Comparison of ENCODE assay signal across 19 cellular contexts in the genomic region with DNA sequence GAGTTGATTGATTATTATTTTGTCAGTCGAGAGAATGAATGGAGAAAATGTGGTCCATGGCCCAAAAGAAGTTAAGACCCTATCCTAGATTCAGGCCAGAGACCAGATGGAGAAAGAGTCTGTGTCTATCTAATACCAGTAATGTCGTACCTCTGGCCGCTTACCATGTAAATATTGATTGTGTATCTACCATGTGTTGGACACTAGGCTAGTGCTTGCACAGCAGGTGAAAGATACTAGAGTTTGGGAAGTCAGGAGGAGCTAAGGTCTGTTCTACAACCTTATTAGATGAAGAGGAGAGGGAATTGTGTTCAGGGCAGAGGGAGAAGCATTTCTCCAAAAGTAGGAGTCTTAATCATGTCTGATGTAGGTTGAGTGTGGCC.
"Had no signal": no experiment of that assay in that cellular context is flagged by ENCODE, and none has a peak within 500 bp of the region (broad histone marks: within the 10 kb centered on the region; RNA-seq: fewer than 3 reads in every experiment).

No MANE protein-coding gene starts in this region.

- H3K4me3 ChIP-seq: body of pancreas, heart right ventricle, tibial nerve had no signal

- H3K4me1 ChIP-seq: heart right ventricle, tibial nerve had no signal

- H3K4me1 Mint-ChIP-seq: activated CD4-positive, alpha-beta T cell treated with anti-CD3 and anti-CD28 coated beads, Interleukin-2, amount 10 ng/mL, durations not matched to agents 7 days and 5 days had no signal

- H3K27me3 Mint-ChIP-seq: activated CD4-positive, alpha-beta T cell treated with anti-CD3 and anti-CD28 coated beads, Interleukin-2, amount 10 ng/mL, durations not matched to agents 7 days and 5 days; memory B cell; stimulated activated naive CD8-positive, alpha-beta T cell treated with anti-CD3 and anti-CD28 coated beads, Interleukin-15, Interleukin-2, amounts not matched to agents 100 ng/mL and 50 ng/mL, for 24 hours had no signal

- DNase-seq: activated CD4-positive, alpha-beta T cell treated with anti-CD3 and anti-CD28 coated beads, Interleukin-2, amount 10 ng/mL, durations not matched to agents 7 days and 5 days; activated CD4-positive, CD25-positive, alpha-beta regulatory T cell treated with anti-CD3 and anti-CD28 coated beads, Interleukin-2, amount 50 U/mL, for 72 hours; activated CD8-positive, alpha-beta T cell treated with anti-CD3 and anti-CD28 coated beads, Interleukin-2, amount 10 ng/mL, durations not matched to agents 7 days and 5 days; activated naive CD4-positive, alpha-beta T cell treated with anti-CD3 and anti-CD28 coated beads for 36 hours; anterior cingulate cortex; body of pancreas; heart right ventricle; islet precursor cell; left cardiac atrium; right cardiac atrium; stimulated activated CD4-positive, alpha-beta T cell treated with anti-CD3 and anti-CD28 coated beads, Interleukin-4, amount 100 ng/mL, for 24 hours had no signal

- H3K27ac Mint-ChIP-seq: activated CD4-positive, alpha-beta T cell treated with anti-CD3 and anti-CD28 coated beads, Interleukin-2, amount 10 ng/mL, durations not matched to agents 7 days and 5 days; activated CD8-positive, alpha-beta T cell treated with anti-CD3 and anti-CD28 coated beads, Interleukin-2, amount 10 ng/mL, durations not matched to agents 7 days and 5 days; activated naive CD4-positive, alpha-beta T cell treated with anti-CD3 and anti-CD28 coated beads for 36 hours; memory B cell; stimulated activated naive CD8-positive, alpha-beta T cell treated with anti-CD3 and anti-CD28 coated beads, Interleukin-15, Interleukin-2, amounts not matched to agents 100 ng/mL and 50 ng/mL, for 24 hours; T-helper 2 cell treated with Interferon-gamma antibody and Interleukin-4, amounts not matched to agents 5 μg/mL and 100 μg/mL, for 36 hours had no signal

- H3K9me3 ChIP-seq: body of pancreas, heart right ventricle, tibial nerve had no signal

- FAIRE-seq: urothelium cell line had no signal

- H3K27me3 ChIP-seq: body of pancreas, heart right ventricle, tibial nerve had no signal

- ATAC-seq: activated CD8-positive, alpha-beta T cell treated with anti-CD3 and anti-CD28 coated beads, Interleukin-2, amount 10 ng/mL, durations not matched to agents 7 days and 5 days; body of pancreas; heart right ventricle; left cardiac atrium; right cardiac atrium had no signal

- H3K9ac ChIP-seq: parathyroid adenoma had no signal

- H3K4me3 Mint-ChIP-seq: activated CD4-positive, alpha-beta T cell treated with anti-CD3 and anti-CD28 coated beads, Interleukin-2, amount 10 ng/mL, durations not matched to agents 7 days and 5 days; activated CD8-positive, alpha-beta T cell treated with anti-CD3 and anti-CD28 coated beads, Interleukin-2, amount 10 ng/mL, durations not matched to agents 7 days and 5 days; activated naive CD4-positive, alpha-beta T cell treated with anti-CD3 and anti-CD28 coated beads for 36 hours; memory B cell; nephron; stimulated activated naive CD8-positive, alpha-beta T cell treated with anti-CD3 and anti-CD28 coated beads, Interleukin-15, Interleukin-2, amounts not matched to agents 100 ng/mL and 50 ng/mL, for 24 hours; T-helper 2 cell treated with Interferon-gamma antibody and Interleukin-4, amounts not matched to agents 5 μg/mL and 100 μg/mL, for 36 hours had no signal

- H3K27ac ChIP-seq: body of pancreas, heart right ventricle, parathyroid adenoma, tibial nerve, VCaP had no signal

- H3K9me3 Mint-ChIP-seq: activated CD4-positive, alpha-beta T cell treated with anti-CD3 and anti-CD28 coated beads, Interleukin-2, amount 10 ng/mL, durations not matched to agents 7 days and 5 days; activated naive CD4-positive, alpha-beta T cell treated with anti-CD3 and anti-CD28 coated beads for 36 hours; memory B cell; nephron; stimulated activated naive CD8-positive, alpha-beta T cell treated with anti-CD3 and anti-CD28 coated beads, Interleukin-15, Interleukin-2, amounts not matched to agents 100 ng/mL and 50 ng/mL, for 24 hours; T-helper 2 cell treated with Interferon-gamma antibody and Interleukin-4, amounts not matched to agents 5 μg/mL and 100 μg/mL, for 36 hours had no signal

- H2AFZ ChIP-seq: parathyroid adenoma had no signal
